ENCODE assay signal across 36 cellular contexts in genomic region chr4:81195475-81195874, GRCh38. TPM values are rescaled to one million over a fixed set of nuclear protein-coding genes. Genes with fewer than 3 reads are reported as not detected.
"Had no signal": no experiment of that assay in that cellular context is flagged by ENCODE, and none has a peak within 500 bp of the region (broad histone marks: within the 10 kb centered on the region; RNA-seq: fewer than 3 reads in every experiment).

No MANE protein-coding gene starts in this region.

- H3K27me3 ChIP-seq: brain microvascular endothelial cell had no signal

- H3K9me3 Mint-ChIP-seq: activated naive CD8-positive, alpha-beta T cell treated with anti-CD3 and anti-CD28 coated beads for 36 hours had no signal

- H3K36me3 Mint-ChIP-seq: activated CD4-positive, alpha-beta memory T cell treated with anti-CD3 and anti-CD28 coated beads for 36 hours; activated naive CD8-positive, alpha-beta T cell treated with anti-CD3 and anti-CD28 coated beads for 36 hours had no signal

- DNase-seq: activated B cell treated with CpG ODN at 0.5 μM for 24 hours; activated CD4-positive, alpha-beta memory T cell treated with anti-CD3 and anti-CD28 coated beads for 36 hours; activated CD4-positive, alpha-beta T cell treated with anti-CD3 and anti-CD28 coated beads for 4 hours; activated CD4-positive, alpha-beta T cell treated with anti-CD3 and anti-CD28 coated beads, Interleukin-2, amount 50 U/mL, for 1 hour; activated CD4-positive, CD25-positive, alpha-beta regulatory T cell treated with anti-CD3 and anti-CD28 coated beads, Interleukin-2, amount 50 U/mL, for 72 hours; activated CD8-positive, alpha-beta memory T cell treated with anti-CD3 and anti-CD28 coated beads, Interleukin-2, amount 50 U/mL, for 4 hours; activated effector memory CD4-positive, alpha-beta T cell treated with anti-CD3 and anti-CD28 coated beads, Interleukin-2, amount 50 U/mL, for 16 hours; activated naive CD4-positive, alpha-beta T cell; activated naive CD4-positive, alpha-beta T cell treated with anti-CD3 and anti-CD28 coated beads, Interleukin-2, amount 50 U/mL, for 16 hours; activated naive CD8-positive, alpha-beta T cell treated with anti-CD3 and anti-CD28 coated beads for 36 hours; activated T-cell treated with anti-CD3 and anti-CD28 coated beads for 4 hours; activated T-cell treated with anti-CD3 and anti-CD28 coated beads, Interleukin-2, amount 50 U/mL, for 4 hours; amniotic stem cell; aorta; brain microvascular endothelial cell; central memory CD4-positive, alpha-beta T cell; NCI-H1048; NCI-H1105 treated with DMSO at 0.1 percent for 48 hours; NCI-H1436; NCI-H1694; NCI-H1930; NCI-H2081 treated with DMSO at 0.1 percent for 48 hours; NCI-H345; NCI-H524 treated with DMSO at 0.1 percent for 48 hours; NK-92 treated with Interleukin-12 subunit alpha and Interleukin-12 subunit beta, amount 100 ng/mL, for 24 hours; PC-9; SIG-M5; T-helper 1 cell; T-helper 2 cell; T-helper 9 cell had no signal

- H3K4me1 Mint-ChIP-seq: activated B cell treated with CpG ODN at 0.5 μM for 24 hours; activated naive CD8-positive, alpha-beta T cell treated with anti-CD3 and anti-CD28 coated beads for 36 hours had no signal

- H3K27ac ChIP-seq: brain microvascular endothelial cell, PC-9, RWPE1, VCaP had no signal

- ATAC-seq: activated T-cell treated with anti-CD3 and anti-CD28 coated beads, Interleukin-2, amount 50 U/mL, for 4 hours; K562; Right ventricle myocardium inferior; SK-N-SH treated with all-trans-retinoic acid at 6 μM for 48 hours had no signal

- H3K4me3 ChIP-seq: K562, PC-9 had no signal

- H3K4me3 Mint-ChIP-seq: activated B cell treated with CpG ODN at 0.5 μM for 24 hours; activated CD4-positive, alpha-beta memory T cell treated with anti-CD3 and anti-CD28 coated beads for 36 hours; activated naive CD8-positive, alpha-beta T cell treated with anti-CD3 and anti-CD28 coated beads for 36 hours; activated T-cell treated with anti-CD3 and anti-CD28 coated beads, Interleukin-2, amount 50 U/mL, for 4 hours had no signal

- H3K27me3 Mint-ChIP-seq: activated CD4-positive, alpha-beta memory T cell treated with anti-CD3 and anti-CD28 coated beads for 36 hours; activated naive CD8-positive, alpha-beta T cell treated with anti-CD3 and anti-CD28 coated beads for 36 hours had no signal

- H3K27ac Mint-ChIP-seq: activated B cell treated with CpG ODN at 0.5 μM for 24 hours; activated CD4-positive, alpha-beta memory T cell treated with anti-CD3 and anti-CD28 coated beads for 36 hours; activated naive CD8-positive, alpha-beta T cell treated with anti-CD3 and anti-CD28 coated beads for 36 hours had no signal

- H3K36me3 ChIP-seq: brain microvascular endothelial cell had no signal

RNA-seq across cellular contexts. Expression of gene PRKG2, which starts 19.5 kb away (rescaled TPM):
- total RNA-seq: PC-9, SK-MEL-5 had no signal
